1 cellular context compared by ENCODE assay signal in genomic region chr5:172772112-172772906, GRCh38.
TF ChIP-seq lines count a peak whose summit lies in the region.

No MANE protein-coding gene starts in this region.

TF ChIP-seq in HEK293, 187 proteins besides CTCF, POLR2A, EP300 and RAD21 (continued from another document and continues in another):
- peak; percentile 31; the same call in 1 of the 2 replicates for TF ChIP-seq ZNF449 (tag by site-specific recombination; IDR thresholded peaks at IDR 0.05)
- TF ChIP-seq ZBTB10 (tag by site-specific recombination; IDR thresholded peaks at IDR 0.05) = peak; percentile 49; the same call in 1 of the 2 replicates
- peak; percentile 99 for TF ChIP-seq OSR2 (tag by site-specific recombination; IDR thresholded peaks at IDR 0.05)
- peak; percentile 19; the same call in 1 of the 2 replicates for TF ChIP-seq ZFHX2 (tag by site-specific recombination; conservative IDR thresholded peaks at IDR 0.05)
- TF ChIP-seq ZNF501 (tag by site-specific recombination; IDR thresholded peaks at IDR 0.05) = peak; percentile 50; the same call in 1 of the 2 replicates
- TF ChIP-seq ZNF76 (tag by site-specific recombination; IDR thresholded peaks at IDR 0.05; ENCODE audit: borderline replicate concordance, low read depth) = 0 out of 2 replicates have a peak, but pooled peaks have one; percentile 45
- peak; percentile 11; the same call in 1 of the 2 replicates for TF ChIP-seq ZNF660 (tag by site-specific recombination; IDR thresholded peaks at IDR 0.05)
- peak; percentile 83 for TF ChIP-seq ZBTB17 (tag by site-specific recombination; IDR thresholded peaks at IDR 0.05)
- peak; percentile 84 for TF ChIP-seq KLF1 (tag by site-specific recombination; IDR thresholded peaks at IDR 0.05)
- peak; percentile 96 for TF ChIP-seq GLIS2 (tag by site-specific recombination; IDR thresholded peaks at IDR 0.05)
- TF ChIP-seq ZEB2 (tag by site-specific recombination; IDR thresholded peaks at IDR 0.05) = peak; percentile 96
- peak; percentile 75; the same call in 1 of the 2 replicates for TF ChIP-seq PBX3 (CRISPR knock-in tag; IDR thresholded peaks at IDR 0.05)
- TF ChIP-seq ZNF626 (tag by site-specific recombination; IDR thresholded peaks at IDR 0.05) = no peak
- TF ChIP-seq ZNF488 (tag by site-specific recombination; IDR thresholded peaks at IDR 0.05) = peak; percentile 63; the same call in 1 of the 2 replicates
- no peak for TF ChIP-seq SCRT2 (tag by site-specific recombination; IDR thresholded peaks at IDR 0.05)
- TF ChIP-seq ZNF433 (tag by site-specific recombination; IDR thresholded peaks at IDR 0.05; ENCODE audit: low read depth) = no peak
- peak; percentile 88; the same call in 1 of the 2 replicates for TF ChIP-seq KLF7 (tag by site-specific recombination; IDR thresholded peaks at IDR 0.05; ENCODE audit: borderline replicate concordance)
- TF ChIP-seq ZNF580 (tag by site-specific recombination; IDR thresholded peaks at IDR 0.05) = no peak
- peak; percentile 75 for TF ChIP-seq ZBTB20 (tag by site-specific recombination; IDR thresholded peaks at IDR 0.05)
- peak; percentile 54; the same call in 1 of the 2 replicates for TF ChIP-seq ZNF2 (tag by site-specific recombination; IDR thresholded peaks at IDR 0.05)
- TF ChIP-seq ZSCAN23 (tag by site-specific recombination; IDR thresholded peaks at IDR 0.05) = peak; percentile 73; the same call in 1 of the 2 replicates
- 0 out of 2 replicates have a peak, but pooled peaks have one; percentile 83 for TF ChIP-seq ZBTB1 (tag by site-specific recombination; IDR thresholded peaks at IDR 0.05)
- TF ChIP-seq ZNF391 (tag by site-specific recombination; IDR thresholded peaks at IDR 0.05; ENCODE audit: borderline replicate concordance, low read depth) = peak; percentile 67
- TF ChIP-seq ZNF24 (tag by site-specific recombination; IDR thresholded peaks at IDR 0.05) = peak; percentile 87
- peak; percentile 56 for TF ChIP-seq ZNF654 (tag by site-specific recombination; IDR thresholded peaks at IDR 0.05; ENCODE audit: low read depth)
- peak; percentile 44; the same call in 1 of the 2 replicates for TF ChIP-seq ZBTB48 (tag by site-specific recombination; IDR thresholded peaks at IDR 0.05)
- peak; percentile 77; the same call in 1 of the 2 replicates for TF ChIP-seq ZNF324 (tag by site-specific recombination; IDR thresholded peaks at IDR 0.05)
- TF ChIP-seq ZNF362 (tag by site-specific recombination; IDR thresholded peaks at IDR 0.05) = peak; percentile 22; the same call in 1 of the 2 replicates
- TF ChIP-seq KLF17 (tag by site-specific recombination; IDR thresholded peaks at IDR 0.05) = peak; percentile 92
- peak; percentile 67 for TF ChIP-seq ZNF843 (tag by site-specific recombination; IDR thresholded peaks at IDR 0.05)
- TF ChIP-seq ZNF211 (tag by site-specific recombination; IDR thresholded peaks at IDR 0.05; ENCODE audit: low read depth) = no peak
- TF ChIP-seq ZNF280D (tag by site-specific recombination; IDR thresholded peaks at IDR 0.05) = no peak
- TF ChIP-seq ZNF785 (tag by site-specific recombination; IDR thresholded peaks at IDR 0.05) = no peak
- TF ChIP-seq PATZ1 (tag by site-specific recombination; IDR thresholded peaks at IDR 0.05) = peak; percentile 96
- peak; percentile 97 for TF ChIP-seq ZNF335 (tag by site-specific recombination; conservative IDR thresholded peaks at IDR 0.05)
- TF ChIP-seq ZXDB (tag by site-specific recombination; IDR thresholded peaks at IDR 0.05) = peak; percentile 82
- TF ChIP-seq IKZF3 (tag by site-specific recombination; IDR thresholded peaks at IDR 0.05) = peak; percentile 83
- TF ChIP-seq ZBTB44 (tag by site-specific recombination; IDR thresholded peaks at IDR 0.05) = peak; percentile 75
- TF ChIP-seq ZNF221 (tag by site-specific recombination; IDR thresholded peaks at IDR 0.05; ENCODE audit: borderline replicate concordance) = 0 out of 2 replicates have a peak, but pooled peaks have one; percentile 10
- peak; percentile 55; the same call in 1 of the 2 replicates for TF ChIP-seq ZFP37 (tag by site-specific recombination; IDR thresholded peaks at IDR 0.05)
- TF ChIP-seq ZNF639 (tag by site-specific recombination; IDR thresholded peaks at IDR 0.05) = peak; percentile 71
- TF ChIP-seq ZIC2 (tag by site-specific recombination; IDR thresholded peaks at IDR 0.05) = peak; percentile 100
- peak; percentile 92 for TF ChIP-seq ZNF629 (tag by site-specific recombination; IDR thresholded peaks at IDR 0.05)
- TF ChIP-seq ZBTB8A (tag by site-specific recombination; IDR thresholded peaks at IDR 0.05) = peak; percentile 71
- peak; percentile 80; the same call in 1 of the 2 replicates for TF ChIP-seq ZNF561 (tag by site-specific recombination; IDR thresholded peaks at IDR 0.05; ENCODE audit: borderline replicate concordance)
